In the genomic region with DNA sequence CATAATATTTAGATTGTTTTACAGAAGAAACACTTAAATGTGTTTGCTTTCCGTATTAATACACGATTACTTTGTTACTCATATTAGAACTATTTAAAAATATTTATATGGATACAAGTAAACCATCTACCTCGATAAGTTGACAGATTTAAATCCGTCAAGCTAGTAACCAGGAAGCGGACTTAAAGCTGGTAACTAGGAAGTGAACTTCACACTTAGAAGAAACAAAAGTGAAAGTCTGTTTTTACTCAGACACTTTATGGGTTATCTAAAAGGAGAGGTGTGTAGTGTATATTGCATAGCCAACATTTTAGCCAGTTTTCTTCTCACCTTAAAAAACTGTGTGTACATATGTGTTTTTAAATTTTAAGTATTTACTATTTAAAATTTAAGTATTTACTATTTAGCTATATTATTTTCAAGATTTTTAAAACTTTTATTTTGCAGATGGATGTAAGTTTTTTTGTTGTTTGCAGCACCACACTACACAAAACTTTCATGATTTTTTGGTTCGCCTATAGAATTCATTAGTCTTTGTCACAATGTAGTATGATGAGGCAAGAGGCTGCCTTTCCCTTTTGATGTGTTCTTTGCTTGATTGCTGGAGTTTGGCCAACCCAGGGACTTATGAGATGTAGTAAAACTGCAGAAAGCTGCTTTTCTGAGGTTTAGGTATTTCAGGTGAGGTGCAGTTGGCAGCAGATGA, we compare ENCODE assay signal across 8 cellular contexts. TPM values are rescaled to one million over a fixed set of nuclear protein-coding genes. Genes with fewer than 3 reads are reported as not detected.
DNase-seq lines count a peak whose midpoint lies in the region; ATAC-seq, FAIRE-seq and TF ChIP-seq lines count a peak whose summit lies in the region.

No MANE protein-coding gene starts in this region.

- CTCF ChIA-PET in A673 (lab: Charles Lee): no interaction called here

- DNase-seq in A673 (ENCODE audit: low spot score): peak; percentile 63
- DNase-seq in GM18507 (ENCODE audit: extremely low spot score, insufficient read length, low read depth): peak; percentile 32
- peak; percentile 12 for DNase-seq in NCI-H526 treated with DMSO at 0.1 percent for 48 hours (lab: John Stamatoyannopoulos, UW)
- DNase-seq in cardiac fibroblast (ENCODE audit: low read depth in 2 of 2): peak; percentile 50 to 56
- no peak for DNase-seq in NCI-H1092 treated with DMSO at 0.1 percent for 48 hours (lab: John Stamatoyannopoulos, UW)
- no peak for DNase-seq in stimulated activated CD4-positive, alpha-beta T cell treated with anti-CD3 and anti-CD28 coated beads, Interleukin-4, amount 100 ng/mL, for 24 hours

- FAIRE-seq in GM18507 (lab: Jason Lieb, UNC): peak; percentile 86

- H3K4me3 ChIP-seq in A673 (ENCODE audit: low read depth, low read length, poor library complexity, severe bottlenecking) (peak overlapping the region; percentile 79), cardiac fibroblast (replicated peaks in 1 of 2; ENCODE audit: low read depth in 2 of 2, low read length in 2 of 2) (peak overlapping the region in 1 of 2 donors; percentile 82), mucosa of rectum (ENCODE audit: low read length in 2 of 2) (peak overlapping the region; percentile 82 to 93)

- no peak for TF ChIP-seq CTCF in A673 (conservative IDR thresholded peaks at IDR 0.05; ENCODE audit: low read depth, low read length)
- no peak for TF ChIP-seq CTCF in cardiac fibroblast (IDR thresholded peaks at IDR 0.05; ENCODE audit: low read depth, low read length)

- ATAC-seq in HG02884 (IDR thresholded peaks at IDR 0.05; ENCODE audit: unreplicated experiment): peak; percentile 56

- peak overlapping the region in 1 of 2 donors; percentile 17 for H3K9ac ChIP-seq in mucosa of rectum (ENCODE audit: low read depth in 1 of 2, low read length in 2 of 2)

- BruUV-seq in A673 (replicated peaks; lab: Mats Ljungman, UMichigan): no TSS peak

- H3K4me1 ChIP-seq in A673 (ENCODE audit: insufficient read depth, low read length, poor library complexity, severe bottlenecking) (peaks cover 23% of the 10 kb centered on the region), mucosa of rectum (ENCODE audit: control insufficient read depth in 2 of 2, insufficient read depth in 2 of 2, low read length in 2 of 2) (peaks cover 23 to 24% of the 10 kb centered on the region in 2 donors)

- intact Hi-C loops in A673 (cut with micrococcal nuclease; ENCODE audit: unreplicated experiment): no loop called here

- no peaks in the 10 kb centered on the region for H3K27me3 ChIP-seq in A673 (replicated peaks; ENCODE audit: insufficient read depth, low read depth, low read length, poor library complexity)
- no peaks in the 10 kb centered on the region for H3K27me3 ChIP-seq in mucosa of rectum (ENCODE audit: control insufficient read depth in 2 of 2, insufficient read depth in 2 of 2, low read length in 2 of 2)

- POLR2A ChIA-PET in A673 (lab: Charles Lee; ENCODE audit: low non-redundant PET): no interaction called here

- H3K36me3 ChIP-seq in A673 (ENCODE audit: insufficient read depth, low read length, poor library complexity, severe bottlenecking) (no peaks in the 10 kb centered on the region), mucosa of rectum (ENCODE audit: control insufficient read depth in 2 of 2, insufficient read depth in 2 of 2, low read length in 2 of 2) (no peaks in the 10 kb centered on the region)

- H3K9me3 ChIP-seq in A673 (ENCODE audit: low read depth, low read length, poor library complexity, severe bottlenecking) (peaks cover 6% of the 10 kb centered on the region), mucosa of rectum (ENCODE audit: control insufficient read depth in 2 of 2, low read length in 2 of 2) (no peaks in the 10 kb centered on the region)

- H3K27ac ChIP-seq in A673 (ENCODE audit: low read depth, low read length, poor library complexity, severe bottlenecking) (no peak overlapping the region), mucosa of rectum (ENCODE audit: low read depth in 2 of 2, low read length in 2 of 2) (peak overlapping the region; percentile 42 to 52)

RNA-seq across cellular contexts. Expression of a gene that starts 2.7 kb away (rescaled TPM):
- 27.5 and 27.6 TPM in 2 replicates for total RNA-seq in A673 (2021)

Comparison
In these comparisons a context has a peak if more than half of its experiments do, and no peak if none do; other contexts are left out.
1. DNase-seq: peak in A673 (single experiment), GM18507 (single experiment), NCI-H526 treated with DMSO at 0.1 percent for 48 hours (single experiment) and cardiac fibroblast (2 of 2); none in NCI-H1092 treated with DMSO at 0.1 percent for 48 hours (single experiment) and stimulated activated CD4-positive, alpha-beta T cell treated with anti-CD3 and anti-CD28 coated beads, Interleukin-4, amount 100 ng/mL, for 24 hours (single experiment).